ENCODE assay signal across 1 cellular context in genomic region chr21:33368124-33368523, GRCh38.
TF ChIP-seq lines count a peak whose summit lies in the region.

No MANE protein-coding gene starts in this region.

TF ChIP-seq in H1, 55 proteins besides CTCF, POLR2A, EP300 and RAD21:
- no peak for TF ChIP-seq SRF (IDR thresholded peaks at IDR 0.05; ENCODE audit: low read depth, low read length)
- TF ChIP-seq BACH1 (IDR thresholded peaks at IDR 0.05; ENCODE audit: low read length), result no peak
- no peak for TF ChIP-seq YY1 (IDR thresholded peaks at IDR 0.05; ENCODE audit: low read depth, low read length)
- TF ChIP-seq CHD1 (IDR thresholded peaks at IDR 0.05; ENCODE audit: low read depth, low read length), result no peak
- TF ChIP-seq BCL11A (IDR thresholded peaks at IDR 0.05; ENCODE audit: low read depth in 2 of 2, low read length in 2 of 2), result no peak
- no peak for TF ChIP-seq KDM4A (IDR thresholded peaks at IDR 0.05; ENCODE audit: low read depth, low read length, severe bottlenecking)
- no peak for TF ChIP-seq SIRT6 (IDR thresholded peaks at IDR 0.05; ENCODE audit: low read length)
- TF ChIP-seq SUZ12 (IDR thresholded peaks at IDR 0.05; ENCODE audit: low read length), result no peak
- TF ChIP-seq MAX (IDR thresholded peaks at IDR 0.05), result no peak
- no peak for TF ChIP-seq CREB1 (IDR thresholded peaks at IDR 0.05)
- TF ChIP-seq RNF2 (IDR thresholded peaks at IDR 0.05; ENCODE audit: borderline replicate concordance, low read depth, low read length, missing control alignments, poor library complexity, severe bottlenecking), result no peak
- no peak for TF ChIP-seq EZH2 (IDR thresholded peaks at IDR 0.05; ENCODE audit: low read depth, low read length, severe bottlenecking)
- no peak for TF ChIP-seq PHF8 (conservative IDR thresholded peaks at IDR 0.05; ENCODE audit: low read depth, low read length)
- TF ChIP-seq HDAC2 (IDR thresholded peaks at IDR 0.05; ENCODE audit: borderline replicate concordance in 1 of 2, low read depth in 2 of 2, low read length in 2 of 2), result no peak
- no peak for TF ChIP-seq BRCA1 (IDR thresholded peaks at IDR 0.05; ENCODE audit: low read depth, low read length)
- no peak for TF ChIP-seq SIN3A (conservative IDR thresholded peaks at IDR 0.05 in 1 of 2, IDR thresholded peaks at IDR 0.05 in 1 of 2; ENCODE audit: low read depth in 1 of 2, low read length in 2 of 2)
- no peak for TF ChIP-seq GABPA (IDR thresholded peaks at IDR 0.05; ENCODE audit: borderline replicate concordance, insufficient read depth, low read length)
- TF ChIP-seq CTBP2 (IDR thresholded peaks at IDR 0.05; ENCODE audit: borderline replicate concordance, insufficient read depth, insufficient read length, low read length), result no peak
